27 cellular contexts compared by ENCODE assay signal in the genomic region with DNA sequence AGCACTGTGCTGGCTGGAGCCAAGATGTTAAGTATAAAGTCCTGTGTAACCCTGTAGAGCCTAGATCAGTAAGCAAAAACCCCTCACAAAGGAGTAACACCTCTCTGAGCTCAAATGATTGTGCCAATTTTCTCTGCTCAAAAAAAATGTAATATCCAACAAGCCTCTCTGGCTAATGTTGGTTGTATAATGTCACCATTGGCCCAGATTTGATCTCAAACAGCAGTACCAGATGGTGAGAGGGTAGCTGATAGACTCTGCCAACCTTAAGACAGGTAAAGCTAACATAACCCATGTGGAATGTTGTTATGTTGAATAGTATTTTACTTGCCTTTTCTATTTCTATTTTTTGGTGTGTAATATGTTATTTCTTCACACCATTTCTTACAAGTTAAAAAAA.
"Had no signal": no experiment of that assay in that cellular context is flagged by ENCODE, and none has a peak within 500 bp of the region (broad histone marks: within the 10 kb centered on the region; RNA-seq: fewer than 3 reads in every experiment).

No MANE protein-coding gene starts in this region.

- ATAC-seq: activated CD4-positive, CD25-positive, alpha-beta regulatory T cell treated with anti-CD3 and anti-CD28 coated beads, Interleukin-2, amount 50 U/mL, for 24 hours; activated CD8-positive, alpha-beta T cell treated with anti-CD3 and anti-CD28 coated beads for 36 hours; activated T-cell treated with anti-CD3 and anti-CD28 coated beads, Interleukin-2, amount 50 U/mL, for 4 hours; activated T-helper 17 cell treated with anti-CD3 and anti-CD28 coated beads, Interleukin-2, amount 50 U/mL, for 72 hours; esophagus mucosa; T-helper 17 cell had no signal

- H3K4me3 ChIP-seq: coronary artery, dorsolateral prefrontal cortex had no signal

- DNase-seq: activated B cell treated with CpG ODN at 0.5 μM for 24 hours; activated CD4-positive, alpha-beta T cell treated with anti-CD3 and anti-CD28 coated beads for 48 hours; activated CD4-positive, alpha-beta T cell treated with anti-CD3 and anti-CD28 coated beads, Interleukin-2, amount 50 U/mL, for 1 hour; activated CD4-positive, alpha-beta T cell treated with anti-CD3 and anti-CD28 coated beads, Interleukin-2, amount 50 U/mL, for 48 hours; activated CD8-positive, alpha-beta memory T cell treated with anti-CD3 and anti-CD28 coated beads for 24 hours; activated CD8-positive, alpha-beta T cell treated with anti-CD3 and anti-CD28 coated beads for 36 hours; activated effector memory CD4-positive, alpha-beta T cell treated with Interleukin-2 at 50 U/mL for 16 hours; activated gamma-delta T cell treated with Interleukin-2 at 50 U/mL for 16 hours; activated naive CD4-positive, alpha-beta T cell treated with anti-CD3 and anti-CD28 coated beads, Interleukin-2, amount 50 U/mL, for 16 hours; activated naive CD4-positive, alpha-beta T cell treated with Interleukin-2 at 50 U/mL for 16 hours; activated T-cell treated with anti-CD3 and anti-CD28 coated beads, Interleukin-2, amount 50 U/mL, for 4 hours; amniotic stem cell; anterior cingulate cortex; brain microvascular endothelial cell; effector memory CD4-positive, alpha-beta T cell; endodermal cell; foreskin fibroblast; head of caudate nucleus; T-helper 1 cell; T-helper 17 cell; T1000; WERI-Rb-1 had no signal

- H3K36me3 ChIP-seq: brain microvascular endothelial cell, WERI-Rb-1 had no signal

- H3K27me3 ChIP-seq: brain microvascular endothelial cell, dorsolateral prefrontal cortex had no signal

- H3K27ac ChIP-seq: brain microvascular endothelial cell, coronary artery, WERI-Rb-1 had no signal
